In the genomic region with DNA sequence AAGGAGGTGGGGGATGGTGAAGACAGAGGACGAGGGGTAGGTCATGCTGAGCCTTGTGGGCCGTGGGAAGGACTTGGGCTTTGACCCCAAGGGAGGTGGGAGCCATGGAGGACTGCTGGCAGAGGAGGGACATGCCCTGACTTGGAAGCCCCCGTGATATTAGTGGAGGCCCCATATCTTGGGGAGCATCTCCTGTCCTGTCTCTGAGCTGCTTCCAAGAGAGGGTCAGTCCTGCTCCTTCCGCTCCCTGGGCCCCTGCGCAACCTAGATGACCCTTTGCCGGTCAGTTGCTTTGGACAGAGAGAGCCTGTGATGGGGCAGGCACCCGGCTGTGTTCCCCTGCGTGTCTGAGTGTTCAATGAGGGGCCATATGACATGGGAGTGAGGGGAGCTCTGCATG, we compare ENCODE assay signal across 12 cellular contexts. TPM values are rescaled to one million over a fixed set of nuclear protein-coding genes. Genes with fewer than 3 reads are reported as not detected.
DNase-seq lines count a peak whose midpoint lies in the region; ATAC-seq and TF ChIP-seq lines count a peak whose summit lies in the region.
"Had no signal": no experiment of that assay in that cellular context is flagged by ENCODE, and none has a peak within 500 bp of the region (broad histone marks: within the 10 kb centered on the region; RNA-seq: fewer than 3 reads in every experiment).

No MANE protein-coding gene starts in this region.

- no peak overlapping the region for H3K4me3 ChIP-seq in liver (ENCODE audit: low read depth in 1 of 3, low read length in 3 of 3)
- no peak overlapping the region for H3K4me3 ChIP-seq in skin epidermis

- H3K4me1 Mint-ChIP-seq in brain = peaks cover 59% of the 10 kb centered on the region
- peaks cover 2 to 11% (median 11%) of the 10 kb centered on the region in 4 donors for H3K4me1 Mint-ChIP-seq in naive thymus-derived CD8-positive, alpha-beta T cell
- peaks cover 4% of the 10 kb centered on the region for H3K4me1 Mint-ChIP-seq in activated CD8-positive, alpha-beta T cell treated with anti-CD3 and anti-CD28 coated beads for 36 hours (ENCODE audit: low read depth)

- H3K4me3 Mint-ChIP-seq in brain = peak overlapping the region in 1 of 5 experiments; percentile 71
- no peak overlapping the region for H3K4me3 Mint-ChIP-seq in naive thymus-derived CD8-positive, alpha-beta T cell
- H3K4me3 Mint-ChIP-seq in activated CD8-positive, alpha-beta T cell treated with anti-CD3 and anti-CD28 coated beads for 36 hours = no peak overlapping the region
- H3K4me3 Mint-ChIP-seq: natural killer cell treated with Interleukin-12 subunit alpha and Interleukin-12 subunit beta and Interleukin-15 and Interleukin-18, amount 100 ng/mL, for 72 hours had no signal

- peak overlapping the region in 4 of 5 experiments; percentile 11 to 96 (median 91) for H3K27ac Mint-ChIP-seq in brain
- H3K27ac Mint-ChIP-seq in naive thymus-derived CD8-positive, alpha-beta T cell = no peak overlapping the region
- H3K27ac Mint-ChIP-seq in activated CD8-positive, alpha-beta T cell treated with anti-CD3 and anti-CD28 coated beads for 36 hours = no peak overlapping the region
- H3K27ac Mint-ChIP-seq: activated naive CD4-positive, alpha-beta T cell treated with anti-CD3 and anti-CD28 coated beads, Interleukin-2, amount 50 U/mL, for 72 hours; natural killer cell treated with Interleukin-12 subunit alpha and Interleukin-12 subunit beta and Interleukin-15 and Interleukin-18, amount 100 ng/mL, for 72 hours had no signal

- no peak overlapping the region for H3K9ac ChIP-seq in liver (ENCODE audit: low read depth in 1 of 2, low read length in 2 of 2)

- H3K36me3 Mint-ChIP-seq in brain = no peaks in the 10 kb centered on the region
- H3K36me3 Mint-ChIP-seq in naive thymus-derived CD8-positive, alpha-beta T cell = no peaks in the 10 kb centered on the region
- H3K36me3 Mint-ChIP-seq in activated CD8-positive, alpha-beta T cell treated with anti-CD3 and anti-CD28 coated beads for 36 hours (ENCODE audit: low read depth) = no peaks in the 10 kb centered on the region
- H3K36me3 Mint-ChIP-seq: activated naive CD4-positive, alpha-beta T cell treated with anti-CD3 and anti-CD28 coated beads, Interleukin-2, amount 50 U/mL, for 72 hours; natural killer cell treated with Interleukin-12 subunit alpha and Interleukin-12 subunit beta and Interleukin-15 and Interleukin-18, amount 100 ng/mL, for 72 hours had no signal

- WGBS in liver = 57% methylated on average over 8 of the region's 8 CpGs

- H3K36me3 ChIP-seq in liver (ENCODE audit: control insufficient read depth in 4 of 4, insufficient read depth in 3 of 4, low read depth in 1 of 4, low read length in 3 of 4) = no peaks in the 10 kb centered on the region

- H3K27me3 Mint-ChIP-seq in brain = peaks cover 31% of the 10 kb centered on the region
- peaks cover 4 to 21% (median 13%) of the 10 kb centered on the region in 5 donors for H3K27me3 Mint-ChIP-seq in naive thymus-derived CD8-positive, alpha-beta T cell
- peaks cover 13% of the 10 kb centered on the region for H3K27me3 Mint-ChIP-seq in activated CD8-positive, alpha-beta T cell treated with anti-CD3 and anti-CD28 coated beads for 36 hours

- H3K27ac ChIP-seq in liver (ENCODE audit: low read depth in 1 of 2, low read length in 2 of 2) (peak overlapping the region; percentile 54 to 70), skin epidermis (peak overlapping the region in 11 of 21 experiments; percentile 31 to 80 (median 62))

- ATAC-seq in HG03354 (IDR thresholded peaks at IDR 0.05; ENCODE audit: poor library complexity, severe bottlenecking, unreplicated experiment) = no peak
- ATAC-seq in naive thymus-derived CD8-positive, alpha-beta T cell = no peak
- no peak for ATAC-seq in activated CD8-positive, alpha-beta T cell treated with anti-CD3 and anti-CD28 coated beads for 36 hours
- ATAC-seq: activated naive CD4-positive, alpha-beta T cell treated with anti-CD3 and anti-CD28 coated beads, Interleukin-2, amount 50 U/mL, for 72 hours; natural killer cell treated with Interleukin-12 subunit alpha and Interleukin-12 subunit beta and Interleukin-15 and Interleukin-18, amount 100 ng/mL, for 72 hours had no signal

- no peaks in the 10 kb centered on the region for H3K9me3 ChIP-seq in liver (ENCODE audit: control insufficient read depth in 4 of 4, low read length in 3 of 4)

- H3K27me3 ChIP-seq in liver (ENCODE audit: control insufficient read depth in 4 of 4, insufficient read depth in 4 of 4, low read length in 3 of 4) = no peaks in the 10 kb centered on the region

- H3K4me1 ChIP-seq in liver (ENCODE audit: control insufficient read depth in 4 of 4, insufficient read depth in 4 of 4, low read length in 3 of 4) = peaks cover 8 to 20% (median 15%) of the 10 kb centered on the region in 4 donors

- TF ChIP-seq CTCF in GM20000 (IDR thresholded peaks at IDR 0.05; ENCODE audit: extremely low read depth, missing control alignments) (no peak), brain (conservative IDR thresholded peaks at IDR 0.05) (no peak), liver (IDR thresholded peaks at IDR 0.05; ENCODE audit: low read depth, low read length, missing input control) (no peak)
- TF ChIP-seq CTCF in activated CD8-positive, alpha-beta T cell treated with anti-CD3 and anti-CD28 coated beads for 36 hours (IDR thresholded peaks at IDR 0.05) = no peak

- CTCF ChIA-PET in activated CD8-positive, alpha-beta T cell treated with anti-CD3 and anti-CD28 coated beads for 36 hours (lab: Charles Lee) = no interaction called here

- POLR2A ChIA-PET in naive thymus-derived CD8-positive, alpha-beta T cell (lab: Charles Lee) = no interaction called here
- POLR2A ChIA-PET in activated CD8-positive, alpha-beta T cell treated with anti-CD3 and anti-CD28 coated beads for 36 hours (lab: Charles Lee) = interaction anchor here (1.1 kb wide), 1 partner anchor 75 kb away, joined by 3 read pairs; no protein-coding TSS in a partner anchor

- H3K9me3 Mint-ChIP-seq in brain = peaks cover 0 to 7% (median 0%) of the 10 kb centered on the region in 5 experiments
- no peaks in the 10 kb centered on the region for H3K9me3 Mint-ChIP-seq in naive thymus-derived CD8-positive, alpha-beta T cell
- H3K9me3 Mint-ChIP-seq in activated CD8-positive, alpha-beta T cell treated with anti-CD3 and anti-CD28 coated beads for 36 hours = no peaks in the 10 kb centered on the region
- H3K9me3 Mint-ChIP-seq: activated naive CD4-positive, alpha-beta T cell treated with anti-CD3 and anti-CD28 coated beads, Interleukin-2, amount 50 U/mL, for 72 hours; natural killer cell treated with Interleukin-12 subunit alpha and Interleukin-12 subunit beta and Interleukin-15 and Interleukin-18, amount 100 ng/mL, for 72 hours had no signal

- intact Hi-C loops in activated CD8-positive, alpha-beta T cell treated with anti-CD3 and anti-CD28 coated beads for 36 hours (cut with micrococcal nuclease) = no loop called here

- TF ChIP-seq RAD21 in liver (IDR thresholded peaks at IDR 0.05) = no peak

- DNase-seq in GM20000 (ENCODE audit: low spot score) = peak; percentile 16
- no peak for DNase-seq in naive thymus-derived CD8-positive, alpha-beta T cell
- DNase-seq in kidney glomerular epithelial cell (lab: John Stamatoyannopoulos, UW) = no peak
- DNase-seq in activated CD8-positive, alpha-beta T cell treated with anti-CD3 and anti-CD28 coated beads for 36 hours = no peak
- DNase-seq: cortex of kidney, MV-4-11 had no signal

TF ChIP-seq in liver, 16 proteins besides CTCF, POLR2A, EP300 and RAD21:
- TF ChIP-seq FOXA1 (IDR thresholded peaks at IDR 0.05) = no peak
- TF ChIP-seq NR2F2 (IDR thresholded peaks at IDR 0.05) = peak; percentile 61

RNA-seq across cellular contexts. Expression of a gene that starts 5.2 kb away (rescaled TPM):
- polyA plus RNA-seq in brain (ENCODE audit: insufficient read depth, low read depth, low replicate concordance) (12.7 TPM), liver (1 to 10 TPM in 1 of 2 donors, under 1 TPM in 1; 0.78 to 2.8 TPM)
- 1 to 10 TPM in 1 of 2 donors, under 1 TPM in 1; 0.47 to 1.7 TPM for total RNA-seq in liver
- under 1 TPM in 1 of 2 experiments, not detected in 1; 0.30 TPM for total RNA-seq in naive thymus-derived CD8-positive, alpha-beta T cell
- polyA plus RNA-seq in naive thymus-derived CD8-positive, alpha-beta T cell = under 1 TPM in 2 of 3 donors, not detected in 1; 0.52 to 0.82 TPM
- 1 to 10 TPM; 3.5 to 5.1 TPM for total RNA-seq in activated CD8-positive, alpha-beta T cell treated with anti-CD3 and anti-CD28 coated beads for 36 hours

RNA-seq across cellular contexts. Expression of a gene that starts 37.8 kb away (rescaled TPM):
- polyA plus RNA-seq in brain (ENCODE audit: insufficient read depth, low read depth, low replicate concordance) (3.1 TPM), liver (1 to 10 TPM in 1 of 2 donors, under 1 TPM in 1; 0.90 to 1.1 TPM)
- 1 to 10 TPM; 2.6 to 3.5 TPM for total RNA-seq in liver
- 1 to 10 TPM; 5.7 to 6.9 TPM for total RNA-seq in naive thymus-derived CD8-positive, alpha-beta T cell
- 1 to 10 TPM; 1.3 to 2.1 (median 1.7) TPM for polyA plus RNA-seq in naive thymus-derived CD8-positive, alpha-beta T cell
- total RNA-seq in activated CD8-positive, alpha-beta T cell treated with anti-CD3 and anti-CD28 coated beads for 36 hours = 1 to 10 TPM; 2.6 to 2.8 TPM

RNA-seq across cellular contexts. Expression of a gene that starts 46.5 kb away (rescaled TPM):
- polyA plus RNA-seq in brain (ENCODE audit: insufficient read depth, low read depth, low replicate concordance) = 139 TPM
- total RNA-seq in liver = 1 to 10 TPM; 4.5 to 9.3 TPM
- polyA plus RNA-seq in liver = 1 to 10 TPM; 3.6 to 7.0 TPM
- 10 to 100 TPM; 19.1 to 21.1 TPM for total RNA-seq in naive thymus-derived CD8-positive, alpha-beta T cell
- 10 to 100 TPM in 2 of 3 donors, 1 to 10 TPM in 1; 7.0 to 12.4 (median 10.8) TPM for polyA plus RNA-seq in naive thymus-derived CD8-positive, alpha-beta T cell
- total RNA-seq in activated CD8-positive, alpha-beta T cell treated with anti-CD3 and anti-CD28 coated beads for 36 hours = 1 to 10 TPM; 2.8 to 3.0 TPM

Comparison
In these comparisons a context has a peak if more than half of its experiments do, and no peak if none do; other contexts are left out.
1. H3K27ac Mint-ChIP-seq: peak in brain (4 of 5); none in naive thymus-derived CD8-positive, alpha-beta T cell (0 of 10) and activated CD8-positive, alpha-beta T cell treated with anti-CD3 and anti-CD28 coated beads for 36 hours (single experiment).